ENCODE assay signal across 8 cellular contexts in genomic region chr11:66002648-66003225, GRCh38. TPM values are rescaled to one million over a fixed set of nuclear protein-coding genes. Genes with fewer than 3 reads are reported as not detected.
A peak's percentile ranks its signal among the peaks of the same experiment; 100 is the strongest.
DNase-seq lines count a peak whose midpoint lies in the region; ATAC-seq, FAIRE-seq and TF ChIP-seq lines count a peak whose summit lies in the region.

No MANE protein-coding gene starts in this region.

- in situ Hi-C loops in Caki2 (cut with HindIII; ENCODE audit: low pct_unique_long_range_greater_than_20kb, low sequenced_read_pairs), result no loop called here

- H3K9me3 ChIP-seq in SJSA1 (replicated peaks) (no peaks in the 10 kb centered on the region), ectodermal cell (ENCODE audit: control insufficient read depth, low read length) (no peaks in the 10 kb centered on the region), uterus (no peaks in the 10 kb centered on the region)

- H3K27ac ChIP-seq in SJSA1, result peak overlapping the region; percentile 76
- H3K27ac ChIP-seq in ectodermal cell (ENCODE audit: insufficient read depth, low read depth, low read length, poor library complexity, severe bottlenecking), result peak overlapping the region; percentile 96
- H3K27ac ChIP-seq in uterus, result peak overlapping the region; percentile 89 to 95

- TF ChIP-seq CTCF in uterus (IDR thresholded peaks at IDR 0.05), result peak in 1 of 4 experiments; percentile 17

- H3K4me3 ChIP-seq in SJSA1 (peak overlapping the region; percentile 60), ectodermal cell (ENCODE audit: insufficient read depth, low read depth, low read length) (peak overlapping the region; percentile 96), uterus (peak overlapping the region; percentile 81 to 90)

- H3K36me3 ChIP-seq in SJSA1 (peaks cover 80% of the 10 kb centered on the region), ectodermal cell (ENCODE audit: control insufficient read depth, insufficient read depth, low read length) (peaks cover 36% of the 10 kb centered on the region), uterus (no peaks in the 10 kb centered on the region)

- ATAC-seq in HG03159 (IDR thresholded peaks at IDR 0.05; ENCODE audit: unreplicated experiment), result peak; percentile 41

- TF ChIP-seq POLR2A in uterus (IDR thresholded peaks at IDR 0.05), result no peak

- peak; percentile 45 for FAIRE-seq in GM19239 (lab: Jason Lieb, UNC)

- no peaks in the 10 kb centered on the region for H3K27me3 ChIP-seq in SJSA1 (replicated peaks)
- no peaks in the 10 kb centered on the region for H3K27me3 ChIP-seq in ectodermal cell (ENCODE audit: control insufficient read depth, insufficient read depth, low read length, poor library complexity, severe bottlenecking)
- H3K27me3 ChIP-seq in uterus, result no peaks in the 10 kb centered on the region

- WGBS in ectodermal cell, 2 experiments, result 1% methylated on average over 40 of the region's 40 CpGs

- H3K4me1 ChIP-seq in SJSA1 (replicated peaks) (peaks cover 33% of the 10 kb centered on the region), ectodermal cell (ENCODE audit: control insufficient read depth, insufficient read depth, low read length) (peaks cover 7% of the 10 kb centered on the region), uterus (peaks cover 6 to 12% of the 10 kb centered on the region in 2 donors)

- DNase-seq in Caki2 (ENCODE audit: low read depth) (peak; percentile 36), GM19239 (ENCODE audit: insufficient read length, low spot score) (peak; percentile 58), SJSA1 (ENCODE audit: low read depth in 1 of 2, low spot score in 2 of 2) (peak in 1 of 2 experiments; percentile 62), mucosa of gallbladder (ENCODE audit: low spot score) (peak; percentile 47), uterus (peak; percentile 57 to 63), DMS114 treated with DMSO at 0.1 percent for 48 hours (lab: John Stamatoyannopoulos, UW; ENCODE audit: unreplicated experiment) (no peak)

- intact Hi-C loops in uterus (cut with DNase I; ENCODE audit: low total_unique reads), result no loop called here

RNA-seq across cellular contexts. Expression of gene BANF1, which starts 0.4 kb away (rescaled TPM):
- 361 and 387 TPM in 2 replicates for total RNA-seq in Caki2 (2014; rRNA removed; shearing (Covaris generic); ENCODE audit: low replicate concordance)
- total RNA-seq in SJSA1 (2014; rRNA removed; shearing (Covaris generic)), result 116 and 140 TPM in 2 replicates
- polyA plus RNA-seq in ectodermal cell (2013, experiment 1 of 4), result 325 TPM
- 296 TPM for polyA plus RNA-seq in ectodermal cell (2013, experiment 2 of 4)
- polyA plus RNA-seq in ectodermal cell (2013, experiment 3 of 4), result 189 TPM
- polyA plus RNA-seq in ectodermal cell (2013, experiment 4 of 4), result 229 TPM
- total RNA-seq in mucosa of gallbladder (165 TPM), uterus (100 to 1,000 TPM in 2 of 4 donors, 10 to 100 TPM in 1, 1 to 10 TPM in 1; 8.7 to 136 (median 76.6) TPM)

RNA-seq across cellular contexts. Expression of gene EIF1AD, which starts 0.8 kb away (rescaled TPM):
- total RNA-seq in Caki2 (2014; rRNA removed; shearing (Covaris generic); ENCODE audit: low replicate concordance), result 35.4 and 53.9 TPM in 2 replicates
- 84.3 and 93.2 TPM in 2 replicates for total RNA-seq in SJSA1 (2014; rRNA removed; shearing (Covaris generic))
- polyA plus RNA-seq in ectodermal cell (2013, experiment 1 of 4), result 33.9 TPM
- polyA plus RNA-seq in ectodermal cell (2013, experiment 2 of 4), result 30.9 TPM
- 23.2 TPM for polyA plus RNA-seq in ectodermal cell (2013, experiment 3 of 4)
- 22.7 TPM for polyA plus RNA-seq in ectodermal cell (2013, experiment 4 of 4)
- total RNA-seq in mucosa of gallbladder, result 29.2 TPM
- 10 to 100 TPM; 15.6 to 38.2 (median 33.1) TPM for total RNA-seq in uterus

RNA-seq across cellular contexts. Expression of gene CST6, which starts 9.1 kb away (rescaled TPM):
- not detected in 2 replicates for total RNA-seq in Caki2 (2014; rRNA removed; shearing (Covaris generic); ENCODE audit: low replicate concordance)
- not detected in 2 replicates for total RNA-seq in SJSA1 (2014; rRNA removed; shearing (Covaris generic))
- polyA plus RNA-seq in ectodermal cell (2013, experiment 1 of 4), result not detected
- polyA plus RNA-seq in ectodermal cell (2013, experiment 2 of 4), result not detected
- polyA plus RNA-seq in ectodermal cell (2013, experiment 3 of 4), result not detected
- polyA plus RNA-seq in ectodermal cell (2013, experiment 4 of 4), result 0.32 TPM
- total RNA-seq in mucosa of gallbladder, result 1.0 TPM
- under 1 TPM in 1 of 4 donors, not detected in 3; 0.59 TPM for total RNA-seq in uterus

RNA-seq across cellular contexts. Expression of gene CATSPER1, which starts 23.5 kb away (rescaled TPM):
- 0.67 and 2.8 TPM in 2 replicates for total RNA-seq in Caki2 (2014; rRNA removed; shearing (Covaris generic); ENCODE audit: low replicate concordance)
- 0.50 and 1.4 TPM in 2 replicates for total RNA-seq in SJSA1 (2014; rRNA removed; shearing (Covaris generic))
- polyA plus RNA-seq in ectodermal cell (2013, experiment 1 of 4), result not detected
- not detected for polyA plus RNA-seq in ectodermal cell (2013, experiment 2 of 4)
- not detected for polyA plus RNA-seq in ectodermal cell (2013, experiment 3 of 4)
- polyA plus RNA-seq in ectodermal cell (2013, experiment 4 of 4), result not detected
- total RNA-seq in mucosa of gallbladder (0.92 TPM), uterus (under 1 TPM in 1 of 4 donors, not detected in 3; 0.26 TPM)

RNA-seq across cellular contexts. Expression of gene SART1, which starts 41.2 kb away (rescaled TPM):
- 28.1 and 68.3 TPM in 2 replicates for total RNA-seq in Caki2 (2014; rRNA removed; shearing (Covaris generic); ENCODE audit: low replicate concordance)
- total RNA-seq in SJSA1 (2014; rRNA removed; shearing (Covaris generic)), result 172 and 186 TPM in 2 replicates
- polyA plus RNA-seq in ectodermal cell (2013, experiment 1 of 4), result 66.3 TPM
- polyA plus RNA-seq in ectodermal cell (2013, experiment 2 of 4), result 53.1 TPM
- polyA plus RNA-seq in ectodermal cell (2013, experiment 3 of 4), result 51.5 TPM
- polyA plus RNA-seq in ectodermal cell (2013, experiment 4 of 4), result 46.6 TPM
- total RNA-seq in mucosa of gallbladder (41.0 TPM), uterus (10 to 100 TPM; 10.3 to 77.9 (median 30.5) TPM)
